In the genomic region with DNA sequence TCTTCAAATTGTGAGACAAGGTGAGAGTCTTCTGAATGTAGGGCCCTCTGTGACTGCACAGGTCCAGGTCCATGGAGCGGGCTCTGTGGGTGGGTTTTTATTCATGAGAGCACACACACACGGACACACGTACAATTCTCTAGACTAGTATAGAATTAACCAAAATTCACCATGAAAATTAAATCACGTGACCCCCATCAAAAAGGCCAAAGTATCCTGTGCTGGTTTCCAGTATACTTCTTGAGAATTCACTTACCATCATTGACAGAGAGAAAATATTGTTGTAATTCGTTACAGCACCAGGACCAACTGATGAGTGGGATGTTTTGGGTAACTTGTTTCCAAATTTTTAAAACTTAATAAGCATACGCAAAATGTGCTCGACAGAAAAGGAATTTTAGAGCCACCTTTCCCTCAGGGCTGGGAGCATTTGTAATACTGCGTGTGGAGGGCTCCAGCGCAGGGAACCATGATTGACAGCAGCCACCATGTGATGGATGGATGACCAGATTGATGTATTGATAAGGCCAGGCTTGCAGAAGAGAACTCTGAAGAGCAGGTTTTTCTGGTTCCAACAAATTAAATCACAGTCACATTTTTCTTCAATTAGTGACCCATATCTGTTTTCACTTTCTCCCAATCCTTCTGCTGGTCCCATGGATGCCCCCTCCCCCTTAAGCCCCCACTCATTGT, we compare ENCODE assay signal across 1 cellular context.
TF ChIP-seq lines count a peak whose summit lies in the region.

No MANE protein-coding gene starts in this region.

TF ChIP-seq in K562, 482 proteins besides CTCF, POLR2A, EP300 and RAD21:
- TF ChIP-seq, protein P1, sequence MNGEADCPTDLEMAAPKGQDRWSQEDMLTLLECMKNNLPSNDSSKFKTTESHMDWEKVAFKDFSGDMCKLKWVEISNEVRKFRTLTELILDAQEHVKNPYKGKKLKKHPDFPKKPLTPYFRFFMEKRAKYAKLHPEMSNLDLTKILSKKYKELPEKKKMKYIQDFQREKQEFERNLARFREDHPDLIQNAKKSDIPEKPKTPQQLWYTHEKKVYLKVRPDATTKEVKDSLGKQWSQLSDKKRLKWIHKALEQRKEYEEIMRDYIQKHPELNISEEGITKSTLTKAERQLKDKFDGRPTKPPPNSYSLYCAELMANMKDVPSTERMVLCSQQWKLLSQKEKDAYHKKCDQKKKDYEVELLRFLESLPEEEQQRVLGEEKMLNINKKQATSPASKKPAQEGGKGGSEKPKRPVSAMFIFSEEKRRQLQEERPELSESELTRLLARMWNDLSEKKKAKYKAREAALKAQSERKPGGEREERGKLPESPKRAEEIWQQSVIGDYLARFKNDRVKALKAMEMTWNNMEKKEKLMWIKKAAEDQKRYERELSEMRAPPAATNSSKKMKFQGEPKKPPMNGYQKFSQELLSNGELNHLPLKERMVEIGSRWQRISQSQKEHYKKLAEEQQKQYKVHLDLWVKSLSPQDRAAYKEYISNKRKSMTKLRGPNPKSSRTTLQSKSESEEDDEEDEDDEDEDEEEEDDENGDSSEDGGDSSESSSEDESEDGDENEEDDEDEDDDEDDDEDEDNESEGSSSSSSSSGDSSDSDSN (IDR thresholded peaks at IDR 0.05; ENCODE audit: borderline replicate concordance in 1 of 2, low read depth in 2 of 2, low read length in 2 of 2) = no peak
- TF ChIP-seq CHAMP1 (IDR thresholded peaks at IDR 0.05) = no peak
- TF ChIP-seq TFE3 (CRISPR knock-in tag; IDR thresholded peaks at IDR 0.05) = peak; percentile 84
- TF ChIP-seq TOE1 (IDR thresholded peaks at IDR 0.05; ENCODE audit: borderline replicate concordance) = no peak
- TF ChIP-seq TOE1 (CRISPR knock-in tag; IDR thresholded peaks at IDR 0.05; ENCODE audit: borderline replicate concordance, low read depth) = no peak
- TF ChIP-seq ZSCAN29 (IDR thresholded peaks at IDR 0.05) = no peak
- no peak for TF ChIP-seq SMAD2 (IDR thresholded peaks at IDR 0.05; ENCODE audit: low read depth, low read length)
- TF ChIP-seq, protein P2, sequence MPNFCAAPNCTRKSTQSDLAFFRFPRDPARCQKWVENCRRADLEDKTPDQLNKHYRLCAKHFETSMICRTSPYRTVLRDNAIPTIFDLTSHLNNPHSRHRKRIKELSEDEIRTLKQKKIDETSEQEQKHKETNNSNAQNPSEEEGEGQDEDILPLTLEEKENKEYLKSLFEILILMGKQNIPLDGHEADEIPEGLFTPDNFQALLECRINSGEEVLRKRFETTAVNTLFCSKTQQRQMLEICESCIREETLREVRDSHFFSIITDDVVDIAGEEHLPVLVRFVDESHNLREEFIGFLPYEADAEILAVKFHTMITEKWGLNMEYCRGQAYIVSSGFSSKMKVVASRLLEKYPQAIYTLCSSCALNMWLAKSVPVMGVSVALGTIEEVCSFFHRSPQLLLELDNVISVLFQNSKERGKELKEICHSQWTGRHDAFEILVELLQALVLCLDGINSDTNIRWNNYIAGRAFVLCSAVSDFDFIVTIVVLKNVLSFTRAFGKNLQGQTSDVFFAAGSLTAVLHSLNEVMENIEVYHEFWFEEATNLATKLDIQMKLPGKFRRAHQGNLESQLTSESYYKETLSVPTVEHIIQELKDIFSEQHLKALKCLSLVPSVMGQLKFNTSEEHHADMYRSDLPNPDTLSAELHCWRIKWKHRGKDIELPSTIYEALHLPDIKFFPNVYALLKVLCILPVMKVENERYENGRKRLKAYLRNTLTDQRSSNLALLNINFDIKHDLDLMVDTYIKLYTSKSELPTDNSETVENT (CRISPR knock-in tag; IDR thresholded peaks at IDR 0.05) = no peak
- TF ChIP-seq RBM39 (optimal IDR thresholded peaks at IDR 0.05; ENCODE audit: low read depth, low read length) = no peak
- TF ChIP-seq KLF1 (tag; IDR thresholded peaks at IDR 0.05) = no peak
- TF ChIP-seq MEIS2 (IDR thresholded peaks at IDR 0.05; ENCODE audit: partially characterized antibody) = peak; percentile 47
- no peak for TF ChIP-seq DACH1 (IDR thresholded peaks at IDR 0.05; ENCODE audit: partially characterized antibody)
- no peak for TF ChIP-seq ZNF778 (CRISPR knock-in tag; IDR thresholded peaks at IDR 0.05)
- no peak for TF ChIP-seq POU5F1 (IDR thresholded peaks at IDR 0.05; ENCODE audit: borderline replicate concordance, low read depth, low read length, partially characterized antibody)
- TF ChIP-seq ETV6 (IDR thresholded peaks at IDR 0.05; ENCODE audit: borderline replicate concordance in 1 of 2, low read depth in 2 of 2, low read length in 1 of 2) = no peak
- TF ChIP-seq ETV6 (CRISPR knock-in tag; IDR thresholded peaks at IDR 0.05; ENCODE audit: borderline replicate concordance) = no peak
- TF ChIP-seq, protein P3, sequence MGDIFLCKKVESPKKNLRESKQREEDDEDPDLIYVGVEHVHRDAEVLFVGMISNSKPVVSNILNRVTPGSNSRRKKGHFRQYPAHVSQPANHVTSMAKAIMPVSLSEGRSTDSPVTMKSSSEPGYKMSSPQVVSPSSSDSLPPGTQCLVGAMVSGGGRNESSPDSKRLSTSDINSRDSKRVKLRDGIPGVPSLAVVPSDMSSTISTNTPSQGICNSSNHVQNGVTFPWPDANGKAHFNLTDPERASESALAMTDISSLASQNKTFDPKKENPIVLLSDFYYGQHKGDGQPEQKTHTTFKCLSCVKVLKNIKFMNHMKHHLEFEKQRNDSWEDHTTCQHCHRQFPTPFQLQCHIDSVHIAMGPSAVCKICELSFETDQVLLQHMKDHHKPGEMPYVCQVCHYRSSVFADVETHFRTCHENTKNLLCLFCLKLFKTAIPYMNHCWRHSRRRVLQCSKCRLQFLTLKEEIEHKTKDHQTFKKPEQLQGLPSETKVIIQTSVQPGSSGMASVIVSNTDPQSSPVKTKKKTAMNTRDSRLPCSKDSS (IDR thresholded peaks at IDR 0.05; ENCODE audit: low read depth, partially characterized antibody) = no peak
- TF ChIP-seq KLF6 (CRISPR knock-in tag; IDR thresholded peaks at IDR 0.05; ENCODE audit: borderline replicate concordance) = no peak
- no peak for TF ChIP-seq MYC (IDR thresholded peaks at IDR 0.05; ENCODE audit: low read depth, low read length)
- TF ChIP-seq MYC (CRISPR knock-in tag; IDR thresholded peaks at IDR 0.05; ENCODE audit: borderline replicate concordance, low read depth) = no peak
- TF ChIP-seq SREBF2 (CRISPR knock-in tag; IDR thresholded peaks at IDR 0.05) = no peak
- no peak for TF ChIP-seq SNRNP70 (optimal IDR thresholded peaks at IDR 0.05; ENCODE audit: low read depth, low read length)
- peak; percentile 55 for TF ChIP-seq RAD51 (IDR thresholded peaks at IDR 0.05; ENCODE audit: borderline replicate concordance, low read depth)
- TF ChIP-seq TRIM25 (IDR thresholded peaks at IDR 0.05; ENCODE audit: borderline replicate concordance) = no peak
- TF ChIP-seq, protein P4, sequence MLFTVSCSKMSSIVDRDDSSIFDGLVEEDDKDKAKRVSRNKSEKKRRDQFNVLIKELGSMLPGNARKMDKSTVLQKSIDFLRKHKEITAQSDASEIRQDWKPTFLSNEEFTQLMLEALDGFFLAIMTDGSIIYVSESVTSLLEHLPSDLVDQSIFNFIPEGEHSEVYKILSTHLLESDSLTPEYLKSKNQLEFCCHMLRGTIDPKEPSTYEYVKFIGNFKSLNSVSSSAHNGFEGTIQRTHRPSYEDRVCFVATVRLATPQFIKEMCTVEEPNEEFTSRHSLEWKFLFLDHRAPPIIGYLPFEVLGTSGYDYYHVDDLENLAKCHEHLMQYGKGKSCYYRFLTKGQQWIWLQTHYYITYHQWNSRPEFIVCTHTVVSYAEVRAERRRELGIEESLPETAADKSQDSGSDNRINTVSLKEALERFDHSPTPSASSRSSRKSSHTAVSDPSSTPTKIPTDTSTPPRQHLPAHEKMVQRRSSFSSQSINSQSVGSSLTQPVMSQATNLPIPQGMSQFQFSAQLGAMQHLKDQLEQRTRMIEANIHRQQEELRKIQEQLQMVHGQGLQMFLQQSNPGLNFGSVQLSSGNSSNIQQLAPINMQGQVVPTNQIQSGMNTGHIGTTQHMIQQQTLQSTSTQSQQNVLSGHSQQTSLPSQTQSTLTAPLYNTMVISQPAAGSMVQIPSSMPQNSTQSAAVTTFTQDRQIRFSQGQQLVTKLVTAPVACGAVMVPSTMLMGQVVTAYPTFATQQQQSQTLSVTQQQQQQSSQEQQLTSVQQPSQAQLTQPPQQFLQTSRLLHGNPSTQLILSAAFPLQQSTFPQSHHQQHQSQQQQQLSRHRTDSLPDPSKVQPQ (CRISPR knock-in tag; IDR thresholded peaks at IDR 0.05; ENCODE audit: borderline replicate concordance) = no peak
- TF ChIP-seq SRSF7 (optimal IDR thresholded peaks at IDR 0.05; ENCODE audit: low read depth, low read length) = no peak
